8 cellular contexts compared by ENCODE assay signal in the genomic region with DNA sequence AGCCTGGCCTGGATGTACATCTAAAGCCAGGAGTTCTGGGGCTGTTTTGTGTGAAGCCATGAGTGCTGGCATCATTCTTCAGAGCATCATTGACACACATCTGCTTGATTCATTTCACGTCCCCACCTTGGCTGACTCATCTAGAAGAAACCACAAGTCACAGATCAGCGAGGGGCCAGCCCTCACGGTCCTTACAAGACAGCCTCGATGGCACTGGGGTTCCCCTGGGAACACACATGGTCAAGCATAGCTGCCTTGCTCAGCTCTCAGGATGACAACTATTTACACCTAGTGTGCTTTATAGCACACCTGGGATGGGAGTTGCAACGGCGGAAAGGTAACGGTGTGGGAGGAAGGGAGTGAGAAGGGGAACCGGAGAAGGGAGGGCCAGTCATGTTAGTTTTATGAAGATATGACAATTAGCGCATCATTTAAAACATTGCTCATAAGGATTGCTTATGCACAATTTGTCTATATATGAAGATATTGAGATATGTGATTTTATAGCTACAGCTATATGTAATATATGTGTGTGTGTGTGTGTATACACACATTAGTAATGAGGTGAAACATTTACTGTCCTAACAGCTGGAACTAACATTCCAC.
DNase-seq lines count a peak whose midpoint lies in the region; ATAC-seq and TF ChIP-seq lines count a peak whose summit lies in the region.

No MANE protein-coding gene starts in this region.

- peak overlapping the region; percentile 63 for H3K4me3 Mint-ChIP-seq in natural killer cell treated with Interleukin-12 subunit alpha and Interleukin-12 subunit beta and Interleukin-15 and Interleukin-18, amount 100 ng/mL, for 72 hours

- DNase-seq in natural killer cell treated with Interleukin-12 subunit alpha and Interleukin-12 subunit beta and Interleukin-15 and Interleukin-18, amount 100 ng/mL, for 72 hours (ENCODE audit: low spot score), result peak; percentile 67
- DNase-seq in NCI-H1105 (lab: John Stamatoyannopoulos, UW) (no peak), 8988T (no peak), AG08395 (ENCODE audit: low spot score) (no peak), foreskin keratinocyte (no peak)

- H3K36me3 Mint-ChIP-seq in natural killer cell treated with Interleukin-12 subunit alpha and Interleukin-12 subunit beta and Interleukin-15 and Interleukin-18, amount 100 ng/mL, for 72 hours, result peaks cover 7% of the 10 kb centered on the region

- peaks cover 20 to 25% of the 10 kb centered on the region in 2 donors for H3K4me1 Mint-ChIP-seq in natural killer cell treated with Interleukin-12 subunit alpha and Interleukin-12 subunit beta and Interleukin-15 and Interleukin-18, amount 100 ng/mL, for 72 hours (ENCODE audit: low read depth in 2 of 2)

- no peak overlapping the region for H3K27ac ChIP-seq in foreskin keratinocyte

- no peak for TF ChIP-seq POLR2A in GM18505 (IDR thresholded peaks at IDR 0.05; ENCODE audit: borderline replicate concordance, extremely low read depth, insufficient read depth, insufficient read length)

- peak overlapping the region in 1 of 2 donors; percentile 25 for H3K27ac Mint-ChIP-seq in natural killer cell treated with Interleukin-12 subunit alpha and Interleukin-12 subunit beta and Interleukin-15 and Interleukin-18, amount 100 ng/mL, for 72 hours

- TF ChIP-seq CTCF in foreskin keratinocyte (conservative IDR thresholded peaks at IDR 0.05), result no peak

- H3K27me3 ChIP-seq in foreskin keratinocyte, result peaks cover 45% of the 10 kb centered on the region

- no peaks in the 10 kb centered on the region for H3K9me3 Mint-ChIP-seq in natural killer cell treated with Interleukin-12 subunit alpha and Interleukin-12 subunit beta and Interleukin-15 and Interleukin-18, amount 100 ng/mL, for 72 hours

- ATAC-seq in GM18505 (IDR thresholded peaks at IDR 0.05; ENCODE audit: unreplicated experiment) (peak; percentile 84), GM21447 (IDR thresholded peaks at IDR 0.05; ENCODE audit: unreplicated experiment) (peak; percentile 95), HG03460 (IDR thresholded peaks at IDR 0.05; ENCODE audit: unreplicated experiment) (peak; percentile 91), foreskin keratinocyte (no peak)
- ATAC-seq in natural killer cell treated with Interleukin-12 subunit alpha and Interleukin-12 subunit beta and Interleukin-15 and Interleukin-18, amount 100 ng/mL, for 72 hours, result peak; percentile 93 to 96

- peaks cover 29 to 43% of the 10 kb centered on the region in 2 donors for H3K27me3 Mint-ChIP-seq in natural killer cell treated with Interleukin-12 subunit alpha and Interleukin-12 subunit beta and Interleukin-15 and Interleukin-18, amount 100 ng/mL, for 72 hours

- H3K4me1 ChIP-seq in foreskin keratinocyte, result no peaks in the 10 kb centered on the region
